In genomic region chr12:15558915-15559528, GRCh38 we compare ENCODE assay signal across 16 cellular contexts.
A peak's percentile ranks its signal among the peaks of the same experiment; 100 is the strongest.
DNase-seq lines count a peak whose midpoint lies in the region; ATAC-seq and TF ChIP-seq lines count a peak whose summit lies in the region.
"Had no signal": no experiment of that assay in that cellular context is flagged by ENCODE, and none has a peak within 500 bp of the region (broad histone marks: within the 10 kb centered on the region; RNA-seq: fewer than 3 reads in every experiment).

No MANE protein-coding gene starts in this region.

- 0 out of 2 replicates have a peak overlapping the region, but pooled peaks have one; percentile 15 for H3K27ac ChIP-seq in PC-3 (ENCODE audit: low read length)
- H3K27ac ChIP-seq: 22Rv1, colonic mucosa, left ventricle myocardium inferior had no signal

- peaks cover 3% of the 10 kb centered on the region for H3K36me3 Mint-ChIP-seq in glutamatergic neuron (ENCODE audit: unreplicated experiment)

- H4K20me1 ChIP-seq in PC-3 (ENCODE audit: low read length) = no peaks in the 10 kb centered on the region

- peaks cover 7% of the 10 kb centered on the region for H3K4me1 Mint-ChIP-seq in glutamatergic neuron (ENCODE audit: low read depth, unreplicated experiment)

- H3K27me3 ChIP-seq in PC-3 (ENCODE audit: low read length) = no peaks in the 10 kb centered on the region
- H3K27me3 ChIP-seq: colonic mucosa had no signal

- H3K36me3 ChIP-seq in PC-3 (ENCODE audit: low read depth, low read length) = no peaks in the 10 kb centered on the region
- H3K36me3 ChIP-seq: colonic mucosa, left ventricle myocardium inferior had no signal

- H3K4me3 Mint-ChIP-seq in glutamatergic neuron (ENCODE audit: unreplicated experiment) = no peak overlapping the region
- H3K4me3 Mint-ChIP-seq: activated CD4-positive, alpha-beta memory T cell treated with anti-CD3 and anti-CD28 coated beads for 36 hours; T-helper 1 cell treated with Interleukin-12 subunit alpha and Interleukin-12 subunit beta and Interleukin-4 antibody, amounts not matched to agents 30 μg/mL and 1 μg/mL, for 36 hours; type B pancreatic cell had no signal

- no peaks in the 10 kb centered on the region for H3K9me2 ChIP-seq in PC-3 (replicated peaks; ENCODE audit: low read length)

- no peaks in the 10 kb centered on the region for H3K27me3 Mint-ChIP-seq in glutamatergic neuron (ENCODE audit: unreplicated experiment)
- H3K27me3 Mint-ChIP-seq: activated CD4-positive, alpha-beta memory T cell treated with anti-CD3 and anti-CD28 coated beads for 36 hours had no signal

- TF ChIP-seq CTCF in PC-3 (conservative IDR thresholded peaks at IDR 0.05; ENCODE audit: low read depth, low read length) (no peak), glutamatergic neuron (IDR thresholded peaks at IDR 0.05; ENCODE audit: partially characterized antibody, unreplicated experiment) (no peak)

- no peak overlapping the region for H3K9ac ChIP-seq in PC-3 (ENCODE audit: low read length)

- no peaks in the 10 kb centered on the region for H3F3A ChIP-seq in PC-3 (ENCODE audit: low read length, unreplicated experiment)

- no peak overlapping the region for H2AFZ ChIP-seq in PC-3 (ENCODE audit: low read length)

- BruUV-seq in PC-3 (replicated peaks; lab: Mats Ljungman, UMichigan) = no TSS peak

- no peak overlapping the region for H3K27ac Mint-ChIP-seq in glutamatergic neuron (ENCODE audit: unreplicated experiment)
- H3K27ac Mint-ChIP-seq: activated CD4-positive, alpha-beta memory T cell treated with anti-CD3 and anti-CD28 coated beads for 36 hours; activated naive CD4-positive, alpha-beta T cell treated with anti-CD3 and anti-CD28 coated beads, Interleukin-2, amount 50 U/mL, for 72 hours; T-helper 1 cell treated with Interleukin-12 subunit alpha and Interleukin-12 subunit beta and Interleukin-4 antibody, amounts not matched to agents 30 μg/mL and 1 μg/mL, for 36 hours; type B pancreatic cell had no signal

- intact Hi-C loops in PC-3 (cut with micrococcal nuclease) = no loop called here

- peak; percentile 33 for DNase-seq in NCI-H82 (lab: John Stamatoyannopoulos, UW)
- no peak for DNase-seq in NCI-H82 treated with DMSO at 0.1 percent for 48 hours (lab: John Stamatoyannopoulos, UW; ENCODE audit: unreplicated experiment)
- peak; percentile 73 for DNase-seq in PC-3
- peak; percentile 42 for DNase-seq in renal cortical epithelial cell (ENCODE audit: low read depth)
- no peak for DNase-seq in CD1c-positive myeloid dendritic cell (ENCODE audit: extremely low spot score)
- DNase-seq in glutamatergic neuron = no peak
- DNase-seq: activated CD4-positive, alpha-beta memory T cell treated with anti-CD3 and anti-CD28 coated beads for 36 hours; colonic mucosa; left ventricle myocardium inferior; stimulated activated CD4-positive, alpha-beta T cell treated with anti-CD3 and anti-CD28 coated beads, Interleukin-12 subunit alpha, Interleukin-12 subunit beta, amount 100 ng/mL, for 4 hours had no signal

- CTCF ChIA-PET in PC-3 (lab: Charles Lee) = interaction anchor here (0.5 kb wide), 1 partner anchor 310 kb away, joined by 3 read pairs; no protein-coding TSS in a partner anchor

- peak; percentile 77 for ATAC-seq in PC-3
- ATAC-seq in esophagus mucosa = peak; percentile 55
- no peak for ATAC-seq in GM21619 (IDR thresholded peaks at IDR 0.05; ENCODE audit: unreplicated experiment)

- peak overlapping the region; percentile 33; the same call in 1 of the 2 replicates for H3K4me2 ChIP-seq in PC-3 (ENCODE audit: low read length)

- H3K79me2 ChIP-seq in PC-3 (ENCODE audit: low read length) = no peaks in the 10 kb centered on the region

- H3K9me3 ChIP-seq in PC-3 (ENCODE audit: low read length) = no peaks in the 10 kb centered on the region
- H3K9me3 ChIP-seq: colonic mucosa, left ventricle myocardium inferior had no signal

- H3K4me3 ChIP-seq in PC-3 (ENCODE audit: low read length) = no peak overlapping the region
- H3K4me3 ChIP-seq: colonic mucosa, left ventricle myocardium inferior had no signal

- H3K9me3 Mint-ChIP-seq in glutamatergic neuron (ENCODE audit: unreplicated experiment) = no peaks in the 10 kb centered on the region
- H3K9me3 Mint-ChIP-seq: activated CD4-positive, alpha-beta memory T cell treated with anti-CD3 and anti-CD28 coated beads for 36 hours; type B pancreatic cell had no signal

- H3K4me1 ChIP-seq in PC-3 (ENCODE audit: insufficient read depth, low read length) = peaks cover 3% of the 10 kb centered on the region; the same call in 1 of the 2 replicates
- H3K4me1 ChIP-seq: colonic mucosa, left ventricle myocardium inferior had no signal

- POLR2A ChIA-PET in PC-3 (lab: Charles Lee; ENCODE audit: unreplicated experiment) = no interaction called here

Comparison
In these comparisons a context has a peak if more than half of its experiments do, and no peak if none do; other contexts are left out.
1. DNase-seq: peak in NCI-H82 (single experiment), PC-3 (single experiment) and renal cortical epithelial cell (single experiment); none in NCI-H82 treated with DMSO at 0.1 percent for 48 hours (single experiment), CD1c-positive myeloid dendritic cell (single experiment) and glutamatergic neuron (single experiment).